27 cellular contexts compared by ENCODE assay signal in the genomic region with DNA sequence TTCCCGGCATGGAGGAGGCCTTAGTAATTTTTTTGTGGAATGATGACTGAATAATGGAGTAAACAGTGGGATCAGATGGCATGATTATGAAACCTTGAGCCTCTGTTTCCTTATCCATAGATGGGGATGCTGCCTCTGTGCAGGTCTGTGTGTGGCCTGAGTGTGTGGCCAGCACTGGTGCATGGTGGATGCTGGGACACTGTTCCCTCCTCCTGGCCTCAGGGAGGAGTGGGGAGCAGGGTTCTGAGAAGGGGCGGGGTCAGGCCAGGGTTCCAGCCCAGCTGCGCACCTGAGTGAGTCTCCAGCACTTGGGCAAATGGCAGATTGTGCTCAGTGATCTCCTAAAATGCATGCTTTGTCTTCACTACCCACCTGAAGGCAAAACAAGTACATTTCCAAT.
"Had no signal": no experiment of that assay in that cellular context is flagged by ENCODE, and none has a peak within 500 bp of the region (broad histone marks: within the 10 kb centered on the region; RNA-seq: fewer than 3 reads in every experiment).

No MANE protein-coding gene starts in this region.

- H3K79me2 ChIP-seq: parathyroid adenoma had no signal

- ATAC-seq: left colon; left lung; lower lobe of right lung; natural killer cell; psoas muscle; sciatic nerve; stimulated activated naive B cell treated with anti-CD40 and anti-IgM and Interleukin-4, amounts not matched to agents 10 μg/mL and 1 μg/mL and 100 μg/mL, for 72 hours; stimulated activated naive CD8-positive, alpha-beta T cell treated with anti-CD3 and anti-CD28 coated beads, Interleukin-15, Interleukin-2, amounts not matched to agents 100 U/mL and 50 U/mL, for 24 hours had no signal

- H3K4me3 ChIP-seq: left lung, lower lobe of right lung, psoas muscle, skin epidermis, stomach, testis, thyroid gland, transverse colon, upper lobe of left lung, vagina had no signal

- H3K4me1 ChIP-seq: left lung, lower lobe of right lung, parathyroid adenoma, psoas muscle, stomach, testis, thyroid gland, transverse colon, upper lobe of left lung, vagina had no signal

- H3K27ac Mint-ChIP-seq: immature natural killer cell; mesothelial cell of epicardium; natural killer cell; nephron progenitor cell; stimulated activated naive B cell treated with anti-CD40 and anti-IgM and Interleukin-4, amounts not matched to agents 10 μg/mL and 1 μg/mL and 100 μg/mL, for 72 hours had no signal

- H3K36me3 Mint-ChIP-seq: immature natural killer cell; mesothelial cell of epicardium; naive B cell; natural killer cell; stimulated activated naive B cell treated with anti-CD40 and anti-IgM and Interleukin-4, amounts not matched to agents 10 μg/mL and 1 μg/mL and 100 μg/mL, for 72 hours had no signal

- H3K36me3 ChIP-seq: left lung, lower lobe of right lung, stomach, thyroid gland, transverse colon, upper lobe of left lung, vagina had no signal

- H2AFZ ChIP-seq: parathyroid adenoma had no signal

- H3K27me3 ChIP-seq: stomach, testis, thyroid gland, transverse colon, upper lobe of left lung, vagina had no signal

- H3K9ac ChIP-seq: parathyroid adenoma had no signal

- DNase-seq: immature natural killer cell; kidney; left colon; left lung; lower lobe of right lung; mammary epithelial cell; mesendoderm; naive B cell; natural killer cell; nephron progenitor cell; psoas muscle; stimulated activated CD4-positive, alpha-beta T cell treated with anti-CD3 and anti-CD28 coated beads, Interleukin-12 subunit alpha, Interleukin-12 subunit beta, amount 100 ng/mL, for 4 hours; stimulated activated CD4-positive, alpha-beta T cell treated with anti-CD3 and anti-CD28 coated beads, Interleukin-15, amount 100 ng/mL, for 24 hours; stimulated activated CD4-positive, alpha-beta T cell treated with anti-CD3 and anti-CD28 coated beads, Interleukin-2, amount 100 ng/mL, for 24 hours; stimulated activated CD4-positive, alpha-beta T cell treated with anti-CD3 and anti-CD28 coated beads, Interleukin-4, amount 100 ng/mL, for 1 hour; stimulated activated naive B cell treated with anti-CD40 and anti-IgM and Interleukin-4, amounts not matched to agents 10 μg/mL and 1 μg/mL and 100 μg/mL, for 72 hours; stimulated activated naive CD8-positive, alpha-beta T cell treated with anti-CD3 and anti-CD28 coated beads, Interleukin-15, Interleukin-2, amounts not matched to agents 100 U/mL and 50 U/mL, for 24 hours; stomach; testis; thyroid gland; transverse colon; upper lobe of left lung had no signal

- H3K27ac ChIP-seq: left lung, lower lobe of right lung, parathyroid adenoma, psoas muscle, skin epidermis, stomach, testis, thyroid gland, transverse colon, upper lobe of left lung, vagina had no signal

- H3K4me1 Mint-ChIP-seq: immature natural killer cell; mesothelial cell of epicardium; naive B cell; natural killer cell; nephron progenitor cell; stimulated activated naive B cell treated with anti-CD40 and anti-IgM and Interleukin-4, amounts not matched to agents 10 μg/mL and 1 μg/mL and 100 μg/mL, for 72 hours had no signal

- H3K9me3 Mint-ChIP-seq: immature natural killer cell; mesothelial cell of epicardium; natural killer cell; nephron progenitor cell; stimulated activated naive B cell treated with anti-CD40 and anti-IgM and Interleukin-4, amounts not matched to agents 10 μg/mL and 1 μg/mL and 100 μg/mL, for 72 hours had no signal

- H3K4me3 Mint-ChIP-seq: immature natural killer cell; mesothelial cell of epicardium; naive B cell; natural killer cell; nephron progenitor cell; stimulated activated naive B cell treated with anti-CD40 and anti-IgM and Interleukin-4, amounts not matched to agents 10 μg/mL and 1 μg/mL and 100 μg/mL, for 72 hours had no signal

- H3K9me3 ChIP-seq: left lung, lower lobe of right lung, psoas muscle, stomach, testis, thyroid gland, transverse colon, upper lobe of left lung, vagina had no signal
